ENCODE assay signal across 3 cellular contexts in genomic region chr4:84966382-84967291, GRCh38.
TF ChIP-seq lines count a peak whose summit lies in the region.

Gene WDFY3 (minus strand): TSS chr4:84966690. CDS start chr4:84860591, 106,099 bp downstream.

TF ChIP-seq in GM12891, 5 proteins besides CTCF, POLR2A, EP300 and RAD21:
- TF ChIP-seq POU2F2 (IDR thresholded peaks at IDR 0.05; ENCODE audit: low read depth, low read length), result no peak
- no peak for TF ChIP-seq PAX5 (IDR thresholded peaks at IDR 0.05; ENCODE audit: insufficient read depth, low read length, severe bottlenecking)
- TF ChIP-seq POLR2AphosphoS5 (IDR thresholded peaks at IDR 0.05; ENCODE audit: low read depth, low read length), result no peak
- TF ChIP-seq SPI1 (IDR thresholded peaks at IDR 0.05; ENCODE audit: low read depth, low read length), result no peak
- TF ChIP-seq TAF1 (IDR thresholded peaks at IDR 0.05; ENCODE audit: low read depth, low read length), result no peak

TF ChIP-seq in IMR-90, 13 proteins besides CTCF, POLR2A, EP300 and RAD21:
- peak; percentile 66; the same call in 1 of the 2 replicates for TF ChIP-seq MAZ (IDR thresholded peaks at IDR 0.05; ENCODE audit: borderline replicate concordance, low read depth, low read length)
- 0 out of 2 replicates have a peak, but pooled peaks have one; percentile 36 for TF ChIP-seq MXI1 (IDR thresholded peaks at IDR 0.05; ENCODE audit: borderline replicate concordance, low read depth, low read length)
- peak; percentile 72 for TF ChIP-seq CEBPB (IDR thresholded peaks at IDR 0.05; ENCODE audit: low read depth, low read length)
- TF ChIP-seq RCOR1 (IDR thresholded peaks at IDR 0.05; ENCODE audit: insufficient replicate concordance, low read length), result no peak

TF ChIP-seq in K562, 482 proteins besides CTCF, POLR2A, EP300 and RAD21 (continues in another document):
- TF ChIP-seq GABPB1 (CRISPR knock-in tag; IDR thresholded peaks at IDR 0.05) (peak; percentile 19; the same call in 1 of the 2 replicates), ZFX (CRISPR knock-in tag; IDR thresholded peaks at IDR 0.05) (no peak), MAFK (IDR thresholded peaks at IDR 0.05; ENCODE audit: low read length) (no peak), NR1H2 (CRISPR knock-in tag; IDR thresholded peaks at IDR 0.05) (no peak), SIN3B (IDR thresholded peaks at IDR 0.05; ENCODE audit: low read depth) (no peak), EP400 (IDR thresholded peaks at IDR 0.05) (no peak), KLF10 (CRISPR knock-in tag; IDR thresholded peaks at IDR 0.05) (no peak), KDM1A (IDR thresholded peaks at IDR 0.05) (no peak), TOE1 (IDR thresholded peaks at IDR 0.05; ENCODE audit: borderline replicate concordance) (no peak; the same call in 1 of the 2 replicates), TOE1 (CRISPR knock-in tag; IDR thresholded peaks at IDR 0.05; ENCODE audit: borderline replicate concordance, low read depth) (no peak), CHD1 (IDR thresholded peaks at IDR 0.05; ENCODE audit: low read length) (no peak), FOSL1 (tag; conservative IDR thresholded peaks at IDR 0.05) (0 out of 2 replicates have a peak, but pooled peaks have one; percentile 6), MAFG (tag; conservative IDR thresholded peaks at IDR 0.05) (no peak), NR3C1 (CRISPR knock-in tag; IDR thresholded peaks at IDR 0.05) (no peak), DDX20 (tag; IDR thresholded peaks at IDR 0.05; ENCODE audit: low read depth) (no peak), ZNF24 (IDR thresholded peaks at IDR 0.05) (no peak), RNF219 (CRISPR knock-in tag; IDR thresholded peaks at IDR 0.05) (no peak), HDGF (IDR thresholded peaks at IDR 0.05) (0 out of 2 replicates have a peak, but pooled peaks have one; percentile 23), MCM7 (IDR thresholded peaks at IDR 0.05) (no peak), ZNF77 (CRISPR knock-in tag; IDR thresholded peaks at IDR 0.05) (no peak), HDAC1 (IDR thresholded peaks at IDR 0.05) (peak in 1 of 2 experiments; percentile 57; a peak in 1 of 4 replicates), ZNF316 (IDR thresholded peaks at IDR 0.05) (no peak), CXXC5 (CRISPR knock-in tag; IDR thresholded peaks at IDR 0.05) (no peak), MYC (IDR thresholded peaks at IDR 0.05; ENCODE audit: low read depth, low read length) (no peak), MYC (CRISPR knock-in tag; IDR thresholded peaks at IDR 0.05; ENCODE audit: borderline replicate concordance, low read depth) (no peak), ZNF12 (CRISPR knock-in tag; IDR thresholded peaks at IDR 0.05) (no peak), DPF2 (IDR thresholded peaks at IDR 0.05) (no peak), MTA3 (IDR thresholded peaks at IDR 0.05; ENCODE audit: borderline replicate concordance) (no peak), SAFB (IDR thresholded peaks at IDR 0.05; ENCODE audit: borderline replicate concordance, low read depth, low read length) (no peak), ZNF407 (IDR thresholded peaks at IDR 0.05; ENCODE audit: low read depth) (no peak), ZNF263 (CRISPR knock-in tag; IDR thresholded peaks at IDR 0.05; ENCODE audit: borderline replicate concordance) (peak; percentile 89), NFXL1 (CRISPR knock-in tag; IDR thresholded peaks at IDR 0.05) (no peak), SMARCB1 (IDR thresholded peaks at IDR 0.05; ENCODE audit: insufficient read length, low read depth) (no peak), ZBTB49 (CRISPR knock-in tag; IDR thresholded peaks at IDR 0.05; ENCODE audit: borderline replicate concordance) (no peak), U2AF2 (optimal IDR thresholded peaks at IDR 0.05; ENCODE audit: low read depth, low read length) (no peak), ZNF717 (CRISPR knock-in tag; IDR thresholded peaks at IDR 0.05) (no peak), E2F1 (CRISPR knock-in tag; IDR thresholded peaks at IDR 0.05) (no peak), RBM17 (IDR thresholded peaks at IDR 0.05; ENCODE audit: borderline replicate concordance, low read depth, low read length) (no peak)
- TF ChIP-seq, protein P1, sequence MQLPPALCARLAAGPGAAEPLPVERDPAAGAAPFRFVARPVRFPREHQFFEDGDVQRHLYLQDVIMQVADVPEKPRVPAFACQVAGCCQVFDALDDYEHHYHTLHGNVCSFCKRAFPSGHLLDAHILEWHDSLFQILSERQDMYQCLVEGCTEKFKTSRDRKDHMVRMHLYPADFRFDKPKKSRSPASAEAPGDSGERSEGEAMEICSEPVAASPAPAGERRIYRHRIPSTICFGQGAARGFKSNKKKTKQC (CRISPR knock-in tag; IDR thresholded peaks at IDR 0.05), result no peak
- TF ChIP-seq, protein P2, sequence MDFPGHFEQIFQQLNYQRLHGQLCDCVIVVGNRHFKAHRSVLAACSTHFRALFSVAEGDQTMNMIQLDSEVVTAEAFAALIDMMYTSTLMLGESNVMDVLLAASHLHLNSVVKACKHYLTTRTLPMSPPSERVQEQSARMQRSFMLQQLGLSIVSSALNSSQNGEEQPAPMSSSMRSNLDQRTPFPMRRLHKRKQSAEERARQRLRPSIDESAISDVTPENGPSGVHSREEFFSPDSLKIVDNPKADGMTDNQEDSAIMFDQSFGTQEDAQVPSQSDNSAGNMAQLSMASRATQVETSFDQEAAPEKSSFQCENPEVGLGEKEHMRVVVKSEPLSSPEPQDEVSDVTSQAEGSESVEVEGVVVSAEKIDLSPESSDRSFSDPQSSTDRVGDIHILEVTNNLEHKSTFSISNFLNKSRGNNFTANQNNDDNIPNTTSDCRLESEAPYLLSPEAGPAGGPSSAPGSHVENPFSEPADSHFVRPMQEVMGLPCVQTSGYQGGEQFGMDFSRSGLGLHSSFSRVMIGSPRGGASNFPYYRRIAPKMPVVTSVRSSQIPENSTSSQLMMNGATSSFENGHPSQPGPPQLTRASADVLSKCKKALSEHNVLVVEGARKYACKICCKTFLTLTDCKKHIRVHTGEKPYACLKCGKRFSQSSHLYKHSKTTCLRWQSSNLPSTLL (IDR thresholded peaks at IDR 0.05), result peak; percentile 60; the same call in 1 of the 2 replicates
- TF ChIP-seq, protein P3, sequence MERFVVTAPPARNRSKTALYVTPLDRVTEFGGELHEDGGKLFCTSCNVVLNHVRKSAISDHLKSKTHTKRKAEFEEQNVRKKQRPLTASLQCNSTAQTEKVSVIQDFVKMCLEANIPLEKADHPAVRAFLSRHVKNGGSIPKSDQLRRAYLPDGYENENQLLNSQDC (CRISPR knock-in tag; IDR thresholded peaks at IDR 0.05), result no peak
- TF ChIP-seq, protein P4, sequence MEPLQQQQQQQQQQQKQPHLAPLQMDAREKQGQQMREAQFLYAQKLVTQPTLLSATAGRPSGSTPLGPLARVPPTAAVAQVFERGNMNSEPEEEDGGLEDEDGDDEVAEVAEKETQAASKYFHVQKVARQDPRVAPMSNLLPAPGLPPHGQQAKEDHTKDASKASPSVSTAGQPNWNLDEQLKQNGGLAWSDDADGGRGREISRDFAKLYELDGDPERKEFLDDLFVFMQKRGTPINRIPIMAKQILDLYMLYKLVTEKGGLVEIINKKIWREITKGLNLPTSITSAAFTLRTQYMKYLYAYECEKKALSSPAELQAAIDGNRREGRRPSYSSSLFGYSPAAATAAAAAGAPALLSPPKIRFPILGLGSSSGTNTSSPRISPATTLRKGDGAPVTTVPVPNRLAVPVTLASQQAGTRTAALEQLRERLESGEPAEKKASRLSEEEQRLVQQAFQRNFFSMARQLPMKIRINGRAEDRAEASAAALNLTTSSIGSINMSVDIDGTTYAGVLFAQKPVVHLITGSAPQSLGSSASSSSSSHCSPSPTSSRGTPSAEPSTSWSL (CRISPR knock-in tag; IDR thresholded peaks at IDR 0.05; ENCODE audit: borderline replicate concordance), result no peak
